7 cellular contexts compared by ENCODE assay signal in the genomic region with DNA sequence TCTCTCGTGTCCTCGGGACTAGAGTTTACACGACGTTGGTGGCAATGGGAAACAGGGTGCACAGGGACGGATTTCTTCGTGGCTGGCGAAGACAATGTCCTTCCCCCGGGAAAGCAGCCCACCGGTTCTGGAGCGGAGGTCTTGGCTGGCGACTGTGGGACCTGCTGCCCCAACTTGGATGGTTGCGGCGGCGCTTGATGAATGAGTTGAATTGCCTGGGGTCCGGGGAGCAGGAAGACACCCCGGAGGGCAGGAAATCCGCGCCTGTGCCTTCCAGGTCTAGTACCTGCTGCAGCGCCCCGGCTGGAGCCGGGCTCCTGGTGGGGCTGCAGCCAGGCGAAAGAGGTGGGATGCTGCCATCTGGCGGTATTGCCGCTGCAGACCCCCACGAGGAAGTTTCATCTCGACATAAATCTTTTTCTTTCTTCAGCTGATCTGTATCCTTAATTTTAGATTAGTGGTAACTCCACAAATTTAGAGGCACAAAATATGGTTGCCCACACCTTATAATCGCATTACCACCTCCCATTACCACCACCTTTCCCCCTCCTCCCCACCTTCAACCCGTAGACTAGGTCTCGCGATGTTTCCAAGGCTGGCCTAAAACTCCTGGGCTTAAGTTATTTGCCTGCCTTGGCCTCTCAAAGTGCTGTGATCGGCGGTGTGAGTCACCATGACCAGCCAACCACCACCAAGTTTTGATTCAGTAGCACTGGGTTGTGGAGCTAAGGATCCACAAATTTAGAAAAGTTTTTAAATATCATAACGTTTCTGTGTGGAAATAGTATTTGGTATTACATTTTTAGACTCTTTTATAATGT.
DNase-seq lines count a peak whose midpoint lies in the region; TF ChIP-seq lines count a peak whose summit lies in the region.
"Not testable (repeated sequence)": the region's sequence is repeated elsewhere in the genome, so short reads cannot be mapped to it uniquely, and the experiment has no call there.

No MANE protein-coding gene starts in this region.

- H3K4me1 Mint-ChIP-seq in activated T-helper 2 cell treated with anti-CD3 and anti-CD28 coated beads, Interferon-gamma antibody, Interleukin-2, Interleukin-4, amounts not matched to agents 10 μg/mL and 5 μg/mL and 100 μg/mL, durations not matched to agents 14 hours and 24 hours and 36 hours (ENCODE audit: low read depth): not testable (repeated sequence)

- not testable (repeated sequence) for H3K9ac ChIP-seq in Loucy (ENCODE audit: low read depth, low read length, poor library complexity, severe bottlenecking); OCI-LY3 (ENCODE audit: low read length)

- H3K27me3 ChIP-seq in Loucy (ENCODE audit: insufficient read depth, low read length, poor library complexity, severe bottlenecking); OCI-LY3 (ENCODE audit: low read depth, low read length): not testable (repeated sequence)
- H3K27me3 ChIP-seq in esophagus muscularis mucosa: peaks cover 0 to 64% (median 0%) of the 10 kb centered on the region in 4 donors
- H3K27me3 ChIP-seq in spleen (replicated peaks in 1 of 7): peaks cover 0 to 66% (median 0%) of the 10 kb centered on the region in 7 donors

- H3K36me3 ChIP-seq in Loucy (ENCODE audit: insufficient read depth, low read length); OCI-LY3 (replicated peaks; ENCODE audit: low read depth, low read length); esophagus muscularis mucosa; spleen: not testable (repeated sequence)

- H4K20me1 ChIP-seq in Loucy (ENCODE audit: insufficient read depth, low read length, poor library complexity, severe bottlenecking); OCI-LY3 (ENCODE audit: insufficient read depth, low read length): not testable (repeated sequence)

- not testable (repeated sequence) for H3K4me1 ChIP-seq in Loucy (ENCODE audit: insufficient read depth, low read length, poor library complexity, severe bottlenecking); OCI-LY3 (ENCODE audit: low read length); spleen
- H3K4me1 ChIP-seq in esophagus muscularis mucosa: peaks cover 0 to 14% (median 0%) of the 10 kb centered on the region in 4 donors

- WGBS in esophagus muscularis mucosa: 47% methylated on average over 31 of the region's 33 CpGs
- 29 to 53% (median 48%) methylated on average over 27 to 33 of the region's 33 CpGs for WGBS in spleen, 5 donors

- not testable (repeated sequence) for H3K9me3 ChIP-seq in Loucy (ENCODE audit: insufficient read depth, low read depth, low read length); OCI-LY3 (ENCODE audit: insufficient read depth, low read length)
- H3K9me3 ChIP-seq in esophagus muscularis mucosa (peaks cover 0 to 19% (median 8%) of the 10 kb centered on the region in 4 donors), spleen (peaks cover 0 to 71% (median 17%) of the 10 kb centered on the region in 8 donors)

- H3K9me2 ChIP-seq in Loucy (replicated peaks; ENCODE audit: low read depth, low read length): not testable (repeated sequence)

- not testable (repeated sequence) for H2AFZ ChIP-seq in Loucy (ENCODE audit: low read length)
- peak overlapping the region; percentile 42; the same call in 1 of the 2 replicates for H2AFZ ChIP-seq in OCI-LY3 (ENCODE audit: low read depth, low read length)

- H3K4me3 Mint-ChIP-seq in activated T-helper 2 cell treated with anti-CD3 and anti-CD28 coated beads, Interferon-gamma antibody, Interleukin-2, Interleukin-4, amounts not matched to agents 10 μg/mL and 5 μg/mL and 100 μg/mL, durations not matched to agents 14 hours and 24 hours and 36 hours (ENCODE audit: low read depth): peak overlapping the region; percentile 6

- not testable (repeated sequence) for H3K27ac ChIP-seq in OCI-LY3 (ENCODE audit: low read length); VCaP; esophagus muscularis mucosa (replicated peaks in 1 of 4); spleen

- not testable (repeated sequence) for H3K27ac Mint-ChIP-seq in activated T-helper 2 cell treated with anti-CD3 and anti-CD28 coated beads, Interferon-gamma antibody, Interleukin-2, Interleukin-4, amounts not matched to agents 10 μg/mL and 5 μg/mL and 100 μg/mL, durations not matched to agents 14 hours and 24 hours and 36 hours

- intact Hi-C loops in activated T-helper 2 cell treated with anti-CD3 and anti-CD28 coated beads, Interferon-gamma antibody, Interleukin-2, Interleukin-4, amounts not matched to agents 10 μg/mL and 5 μg/mL and 100 μg/mL, durations not matched to agents 14 hours and 24 hours and 36 hours (cut with micrococcal nuclease): loop anchor here (5.0 kb wide), 1 partner anchor 1029 kb away; no protein-coding TSS in a partner anchor
- intact Hi-C loops in esophagus muscularis mucosa (cut with DNase I); spleen (cut with DNase I; ENCODE audit: low total_unique reads): not testable (repeated sequence)

- DNase-seq in GM12865 (ENCODE audit: low read depth); activated T-helper 2 cell treated with anti-CD3 and anti-CD28 coated beads, Interferon-gamma antibody, Interleukin-2, Interleukin-4, amounts not matched to agents 10 μg/mL and 5 μg/mL and 100 μg/mL, durations not matched to agents 14 hours and 24 hours and 36 hours (ENCODE audit: low spot score): not testable (repeated sequence)
- DNase-seq in esophagus muscularis mucosa (ENCODE audit: extremely low spot score) (peak; percentile 93), spleen (peak; percentile 75)

- TF ChIP-seq EP300 in esophagus muscularis mucosa (IDR thresholded peaks at IDR 0.05): not testable (repeated sequence)

- H3F3A ChIP-seq in Loucy (ENCODE audit: low read depth): not testable (repeated sequence)

- peaks cover 38% of the 10 kb centered on the region for H3K9me3 Mint-ChIP-seq in activated T-helper 2 cell treated with anti-CD3 and anti-CD28 coated beads, Interferon-gamma antibody, Interleukin-2, Interleukin-4, amounts not matched to agents 10 μg/mL and 5 μg/mL and 100 μg/mL, durations not matched to agents 14 hours and 24 hours and 36 hours

- H3K4me3 ChIP-seq in GM12865 (ENCODE audit: low read depth, low read length); Loucy (ENCODE audit: low read length, poor library complexity, severe bottlenecking); esophagus muscularis mucosa; spleen: not testable (repeated sequence)
- peak overlapping the region; percentile 36; the same call in 1 of the 2 replicates for H3K4me3 ChIP-seq in OCI-LY3 (ENCODE audit: low read length)

- H3K4me2 ChIP-seq in Loucy (ENCODE audit: low read depth, low read length, poor library complexity, severe bottlenecking): not testable (repeated sequence)
- peak overlapping the region; percentile 3; the same call in 1 of the 2 replicates for H3K4me2 ChIP-seq in OCI-LY3 (ENCODE audit: low read length)

- TF ChIP-seq CTCF in GM12865 (IDR thresholded peaks at IDR 0.05; ENCODE audit: insufficient read depth, low read depth, low read length, missing control alignments) (peak; percentile 11), Loucy (conservative IDR thresholded peaks at IDR 0.05; ENCODE audit: low read length) (peak; percentile 39), OCI-LY3 (IDR thresholded peaks at IDR 0.05; ENCODE audit: low read depth, low read length) (peak; percentile 32), VCaP (conservative IDR thresholded peaks at IDR 0.05) (peak; percentile 49), esophagus muscularis mucosa (IDR thresholded peaks at IDR 0.05) (peak in 2 of 3 experiments; percentile 13 to 35), spleen (IDR thresholded peaks at IDR 0.05 in 8 of 11, conservative IDR thresholded peaks at IDR 0.05 in 3 of 11) (peak in 3 of 11 experiments; percentile 9 to 55 (median 34))

- TF ChIP-seq POLR2A in esophagus muscularis mucosa (IDR thresholded peaks at IDR 0.05; ENCODE audit: low read depth); spleen (IDR thresholded peaks at IDR 0.05): not testable (repeated sequence)

- not testable (repeated sequence) for H3K79me2 ChIP-seq in Loucy (ENCODE audit: insufficient read depth, low read length); OCI-LY3 (ENCODE audit: low read length)

- H3K36me3 Mint-ChIP-seq in activated T-helper 2 cell treated with anti-CD3 and anti-CD28 coated beads, Interferon-gamma antibody, Interleukin-2, Interleukin-4, amounts not matched to agents 10 μg/mL and 5 μg/mL and 100 μg/mL, durations not matched to agents 14 hours and 24 hours and 36 hours (ENCODE audit: low read depth): not testable (repeated sequence)

- H3K27me3 Mint-ChIP-seq in activated T-helper 2 cell treated with anti-CD3 and anti-CD28 coated beads, Interferon-gamma antibody, Interleukin-2, Interleukin-4, amounts not matched to agents 10 μg/mL and 5 μg/mL and 100 μg/mL, durations not matched to agents 14 hours and 24 hours and 36 hours (ENCODE audit: low read depth): not testable (repeated sequence)
